8 cellular contexts compared by ENCODE assay signal in the genomic region with DNA sequence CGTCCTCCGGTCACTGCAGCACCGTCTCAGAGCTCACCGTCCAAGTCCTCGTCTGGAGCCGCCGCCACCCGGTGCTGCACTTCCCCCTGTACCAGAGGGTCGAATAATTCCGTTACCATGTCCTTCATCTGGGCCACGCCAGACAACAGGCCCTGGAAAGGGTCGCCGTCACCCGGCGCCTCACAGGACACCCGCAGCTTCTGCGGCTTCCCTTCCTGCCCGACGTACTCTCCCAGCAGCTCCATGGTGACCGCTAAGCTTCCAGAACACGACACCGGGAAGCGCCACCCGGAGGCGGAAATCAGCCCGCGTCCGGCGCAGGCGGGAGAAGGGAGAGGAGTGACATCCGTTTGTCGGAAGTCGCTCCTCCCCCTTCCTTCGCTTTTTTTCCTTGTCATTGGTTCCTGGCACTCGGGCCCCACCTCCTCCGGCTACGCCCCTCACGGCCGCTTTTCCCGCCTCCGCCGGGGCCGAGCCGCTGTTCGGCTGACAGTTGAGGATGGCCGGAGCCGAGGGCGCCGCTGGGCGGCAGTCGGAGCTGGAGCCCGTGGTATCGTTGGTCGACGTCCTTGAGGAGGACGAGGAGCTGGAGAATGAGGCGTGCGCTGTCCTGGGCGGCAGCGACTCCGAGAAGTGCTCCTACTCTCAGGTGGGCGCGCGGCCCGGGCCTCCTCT. TPM values are rescaled to one million over a fixed set of nuclear protein-coding genes. Genes with fewer than 3 reads are reported as not detected.
DNase-seq lines count a peak whose midpoint lies in the region; ATAC-seq, FAIRE-seq and TF ChIP-seq lines count a peak whose summit lies in the region.

A gene with protein sequence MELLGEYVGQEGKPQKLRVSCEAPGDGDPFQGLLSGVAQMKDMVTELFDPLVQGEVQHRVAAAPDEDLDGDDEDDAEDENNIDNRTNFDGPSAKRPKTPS (minus strand): TSS at position 273 of the 675 bp plus-strand sequence. CDS start 28 bp downstream, at position 245.
A gene with protein sequence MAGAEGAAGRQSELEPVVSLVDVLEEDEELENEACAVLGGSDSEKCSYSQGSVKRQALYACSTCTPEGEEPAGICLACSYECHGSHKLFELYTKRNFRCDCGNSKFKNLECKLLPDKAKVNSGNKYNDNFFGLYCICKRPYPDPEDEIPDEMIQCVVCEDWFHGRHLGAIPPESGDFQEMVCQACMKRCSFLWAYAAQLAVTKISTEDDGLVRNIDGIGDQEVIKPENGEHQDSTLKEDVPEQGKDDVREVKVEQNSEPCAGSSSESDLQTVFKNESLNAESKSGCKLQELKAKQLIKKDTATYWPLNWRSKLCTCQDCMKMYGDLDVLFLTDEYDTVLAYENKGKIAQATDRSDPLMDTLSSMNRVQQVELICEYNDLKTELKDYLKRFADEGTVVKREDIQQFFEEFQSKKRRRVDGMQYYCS (plus strand): TSS at position 464 of the 675 bp plus-strand sequence. CDS start 36 bp downstream, at position 500.

- peak; percentile 11; the same call in 1 of the 2 replicates for TF ChIP-seq RAD21 in HepG2 (CRISPR knock-in tag; IDR thresholded peaks at IDR 0.05)

- H3K27ac Mint-ChIP-seq in CD4-positive, CD25-positive, alpha-beta regulatory T cell = peak within 1 kb of the TSS; percentile 83 to 95 (median 94)

- H3K36me3 Mint-ChIP-seq in CD4-positive, CD25-positive, alpha-beta regulatory T cell = peaks cover 6% of the 10 kb centered on the region

- peak within 1 kb of the TSS; percentile 85 for H3K9ac ChIP-seq in HepG2 (ENCODE audit: insufficient read depth, low read depth, low read length)

- intact Hi-C loops in HepG2 (cut with micrococcal nuclease; ENCODE audit: unreplicated experiment) = loop anchor here (2.0 to 5.0 kb wide), 3 partner anchors 22 to 125 kb away; a partner anchor contains a TSS

- peak; percentile 74 for TF ChIP-seq CTCF in HepG2 (CRISPR knock-in tag; IDR thresholded peaks at IDR 0.05)

- H3K4me3 Mint-ChIP-seq in CD4-positive, CD25-positive, alpha-beta regulatory T cell = peak within 1 kb of the TSS; percentile 94 to 99 (median 96)

- 0 out of 4 replicates have a peak, but pooled peaks of 1 of the 2 experiments have one; percentile 17 for TF ChIP-seq EP300 in HepG2 (IDR thresholded peaks at IDR 0.05; ENCODE audit: low read depth in 2 of 2, low read length in 2 of 2)
- no peak for TF ChIP-seq EP300 in HepG2 (CRISPR knock-in tag; IDR thresholded peaks at IDR 0.05; ENCODE audit: borderline replicate concordance)

- ATAC-seq in CD4-positive, CD25-positive, alpha-beta regulatory T cell (ENCODE audit: low read depth in 2 of 2) = peak; percentile 95 to 96
- ATAC-seq in GM19395 (IDR thresholded peaks at IDR 0.05; ENCODE audit: unreplicated experiment) = peak; percentile 83
- peak; percentile 74 for ATAC-seq in HG03565 (IDR thresholded peaks at IDR 0.05; ENCODE audit: unreplicated experiment)
- peak; percentile 96 for ATAC-seq in HepG2

- no peaks in the 10 kb centered on the region for H3K27me3 Mint-ChIP-seq in CD4-positive, CD25-positive, alpha-beta regulatory T cell

- TF ChIP-seq POLR2A in HepG2 (IDR thresholded peaks at IDR 0.05; ENCODE audit: insufficient read depth in 1 of 2, low read depth in 2 of 2, low read length in 2 of 2) = peak; percentile 76 to 82

- DNase-seq in CD4-positive, CD25-positive, alpha-beta regulatory T cell = peak; percentile 85 to 94 (median 89)
- DNase-seq in NCI-H774 (lab: John Stamatoyannopoulos, UW) (peak; percentile 98), dermis blood vessel endothelial cell (peak; percentile 96), HepG2 (ENCODE audit: low spot score) (peak; percentile 96)
- peak; percentile 79 to 80 for DNase-seq in activated CD4-positive, alpha-beta T cell treated with anti-CD3 and anti-CD28 coated beads, Interleukin-2, amount 50 U/mL, for 4 hours
- peak; percentile 85 for DNase-seq in stimulated activated CD4-positive, alpha-beta T cell treated with anti-CD3 and anti-CD28 coated beads, Interleukin-4, amount 100 ng/mL, for 1 hour

- peak; percentile 81 for FAIRE-seq in HepG2 (lab: Jason Lieb, UNC)

- peaks cover 41% of the 10 kb centered on the region for H3K4me1 ChIP-seq in CD4-positive, CD25-positive, alpha-beta regulatory T cell (ENCODE audit: control insufficient read depth, insufficient read depth, low read length, poor library complexity, severe bottlenecking)
- peaks cover 29% of the 10 kb centered on the region for H3K4me1 ChIP-seq in HepG2 (ENCODE audit: insufficient read depth, low read length)

- no peaks in the 10 kb centered on the region for H3K9me3 Mint-ChIP-seq in CD4-positive, CD25-positive, alpha-beta regulatory T cell

- POLR2A ChIA-PET in HepG2 (lab: Yijun Ruan, JAX) = interaction anchor here (0.7 to 2.7 kb wide), 7 partner anchors 12 to 244 kb away, joined by 3 to 26 read pairs (median 3); a partner anchor contains a TSS

- no peaks in the 10 kb centered on the region for H4K20me1 ChIP-seq in HepG2 (ENCODE audit: insufficient read depth, low read length)

- under 1% methylated on average over 27 of the region's 65 CpGs for WGBS in HepG2 (ENCODE audit: low lambda C conversion rate)

- H3K27me3 ChIP-seq in CD4-positive, CD25-positive, alpha-beta regulatory T cell (ENCODE audit: control insufficient read depth, insufficient read depth, low read length) = no peaks in the 10 kb centered on the region
- H3K27me3 ChIP-seq in HepG2 (ENCODE audit: control insufficient read depth in 1 of 2, insufficient read depth in 2 of 2, low read length in 2 of 2) = no peaks in the 10 kb centered on the region; a peak in 1 of 5 replicates

- no peaks in the 10 kb centered on the region for H3K9me3 ChIP-seq in CD4-positive, CD25-positive, alpha-beta regulatory T cell (ENCODE audit: control insufficient read depth in 2 of 2, low read length in 2 of 2)
- no peaks in the 10 kb centered on the region for H3K9me3 ChIP-seq in HepG2 (ENCODE audit: low read length)

- peak within 1 kb of the TSS; percentile 88 for H3K4me3 ChIP-seq in CD4-positive, CD25-positive, alpha-beta regulatory T cell (ENCODE audit: low read depth, low read length)
- peak within 1 kb of the TSS; percentile 77 to 98 (median 92) for H3K4me3 ChIP-seq in HepG2 (replicated peaks in 1 of 3; ENCODE audit: insufficient read depth in 1 of 3, low read depth in 2 of 3, low read length in 3 of 3)

- H3K36me3 ChIP-seq in CD4-positive, CD25-positive, alpha-beta regulatory T cell (ENCODE audit: control insufficient read depth, insufficient read depth, low read length) = peaks cover 9% of the 10 kb centered on the region
- peaks cover under 1 to 1% of the 10 kb centered on the region in 2 experiments; a peak in 2 of 5 replicates for H3K36me3 ChIP-seq in HepG2 (replicated peaks in 1 of 2; ENCODE audit: control insufficient read depth in 1 of 2, insufficient read depth in 2 of 2, low read length in 2 of 2)

- in situ Hi-C loops in HepG2 (cut with HindIII; ENCODE audit: extremely low pct_ligation_motif_present, low pct_unique_long_range_greater_than_20kb) = no loop called here

- no TSS peak for BruUV-seq in HepG2 (replicated peaks; lab: Mats Ljungman, UMichigan)

- CTCF ChIA-PET in HepG2 (lab: Yijun Ruan, JAX; ENCODE audit: low intra/inter-chr PET ratio, low total read pairs) = interaction anchor here (1.1 to 1.8 kb wide), 2 partner anchors 94 to 336 kb away, joined by 3 to 6 read pairs; no protein-coding TSS in a partner anchor

- H3K4me1 Mint-ChIP-seq in CD4-positive, CD25-positive, alpha-beta regulatory T cell = peaks cover 30 to 62% (median 46%) of the 10 kb centered on the region in 4 donors

- peaks cover 20% of the 10 kb centered on the region for H3K79me2 ChIP-seq in HepG2 (ENCODE audit: insufficient read depth, low read length)

- H3K4me2 ChIP-seq in HepG2 (ENCODE audit: low read depth, low read length) = peak within 1 kb of the TSS; percentile 88

- H2AFZ ChIP-seq in HepG2 (ENCODE audit: low read length) = peak within 1 kb of the TSS; percentile 81

- peak within 1 kb of the TSS; percentile 82 for H3K27ac ChIP-seq in CD4-positive, CD25-positive, alpha-beta regulatory T cell (ENCODE audit: insufficient read depth, low read length, poor library complexity, severe bottlenecking)
- H3K27ac ChIP-seq in HepG2 (ENCODE audit: extremely low read length, insufficient read depth, low read length) = peak within 1 kb of the TSS; percentile 87

RNA-seq across cellular contexts. Expression of the first gene that starts in this region (rescaled TPM):
- total RNA-seq in CD4-positive, CD25-positive, alpha-beta regulatory T cell = 7.1 TPM
- 10 to 100 TPM; 25.4 to 31.0 (median 30.4) TPM for polyA plus RNA-seq in CD4-positive, CD25-positive, alpha-beta regulatory T cell
- total RNA-seq in dermis blood vessel endothelial cell (14.4 and 15.3 TPM in 2 replicates), HepG2 (2016; rRNA removed; fragmentation: Illumina TruSeq; extraction: Trizol) (28.0 and 45.9 TPM in 2 replicates)
- 10.0 and 10.6 TPM in 2 replicates for total RNA-seq in HepG2 (2016; cell fraction: cytosol; rRNA removed; fragmentation: Illumina TruSeq; extraction: Trizol; ENCODE audit: low read depth)
- 31.3 and 51.3 TPM in 2 replicates for total RNA-seq in HepG2 (2016; cell fraction: insoluble cytoplasmic fraction; rRNA removed; fragmentation: Illumina TruSeq; extraction: Trizol)
- total RNA-seq in HepG2 (2016; cell fraction: membrane; rRNA removed; fragmentation: Illumina TruSeq; extraction: Trizol) = 19.3 and 22.3 TPM in 2 replicates
- total RNA-seq in HepG2 (2016; cell fraction: nucleus; rRNA removed; fragmentation: Illumina TruSeq; extraction: Trizol) = 10.7 and 11.5 TPM in 2 replicates
- 8.9 and 11.9 TPM in 2 replicates for polyA plus RNA-seq in HepG2 (2011; rRNA removed)
- 6.4 and 8.8 TPM in 2 replicates for polyA plus RNA-seq in HepG2 (2011; cell fraction: cytosol; rRNA removed)
- 1.5 and 2.1 TPM in 2 replicates for polyA plus RNA-seq in HepG2 (2011; cell fraction: nucleus; rRNA removed)
- 12.2 and 13.2 TPM in 2 replicates for polyA plus RNA-seq in HepG2 (2012)
- 10.7 and 11.1 TPM in 2 replicates for polyA plus RNA-seq in HepG2 (2016; cell fraction: cytosol; fragmentation: Illumina TruSeq; extraction: Trizol; ENCODE audit: low read depth)
- 47.3 and 54.8 TPM in 2 replicates for polyA plus RNA-seq in HepG2 (2016; cell fraction: insoluble cytoplasmic fraction; fragmentation: Illumina TruSeq; extraction: Trizol; ENCODE audit: low read depth)
- 19.2 and 21.7 TPM in 2 replicates for polyA plus RNA-seq in HepG2 (2016; cell fraction: membrane; fragmentation: Illumina TruSeq; extraction: Trizol; ENCODE audit: low read depth)
- 15.8 and 18.4 TPM in 2 replicates for polyA plus RNA-seq in HepG2 (2016; cell fraction: nucleus; fragmentation: Illumina TruSeq; extraction: Trizol; ENCODE audit: insufficient read depth, low read depth)
- 2.3 and 3.7 TPM in 2 replicates for polyA minus RNA-seq in HepG2 (2011; rRNA and poly(A)+ RNA removed; ENCODE audit: low replicate concordance)
- 2.7 and 4.6 TPM in 2 replicates for polyA minus RNA-seq in HepG2 (2011; cell fraction: cytosol; rRNA and poly(A)+ RNA removed)
- 2.3 and 2.4 TPM in 2 replicates for polyA minus RNA-seq in HepG2 (2011; cell fraction: nucleus; rRNA and poly(A)+ RNA removed)

RNA-seq across cellular contexts. Expression of the second gene that starts in this region (rescaled TPM):
- 13.2 TPM for total RNA-seq in CD4-positive, CD25-positive, alpha-beta regulatory T cell
- polyA plus RNA-seq in CD4-positive, CD25-positive, alpha-beta regulatory T cell = 10 to 100 TPM; 36.2 to 45.4 (median 38.2) TPM
- total RNA-seq in dermis blood vessel endothelial cell (35.6 and 43.9 TPM in 2 replicates), HepG2 (2016; rRNA removed; fragmentation: Illumina TruSeq; extraction: Trizol) (19.7 and 35.5 TPM in 2 replicates)
- 2.1 and 2.3 TPM in 2 replicates for total RNA-seq in HepG2 (2016; cell fraction: cytosol; rRNA removed; fragmentation: Illumina TruSeq; extraction: Trizol; ENCODE audit: low read depth)
- 20.8 and 37.3 TPM in 2 replicates for total RNA-seq in HepG2 (2016; cell fraction: insoluble cytoplasmic fraction; rRNA removed; fragmentation: Illumina TruSeq; extraction: Trizol)
- total RNA-seq in HepG2 (2016; cell fraction: membrane; rRNA removed; fragmentation: Illumina TruSeq; extraction: Trizol) = 9.5 and 11.1 TPM in 2 replicates
- total RNA-seq in HepG2 (2016; cell fraction: nucleus; rRNA removed; fragmentation: Illumina TruSeq; extraction: Trizol) = 10.5 and 10.7 TPM in 2 replicates
- polyA plus RNA-seq in HepG2 (2011; rRNA removed) = 8.5 and 11.0 TPM in 2 replicates
- 6.5 and 8.1 TPM in 2 replicates for polyA plus RNA-seq in HepG2 (2011; cell fraction: cytosol; rRNA removed)
- 6.4 and 6.8 TPM in 2 replicates for polyA plus RNA-seq in HepG2 (2011; cell fraction: nucleus; rRNA removed)
- polyA plus RNA-seq in HepG2 (2012) = 6.1 and 10.7 TPM in 2 replicates
- polyA plus RNA-seq in HepG2 (2016; cell fraction: cytosol; fragmentation: Illumina TruSeq; extraction: Trizol; ENCODE audit: low read depth) = 1.8 and 2.0 TPM in 2 replicates
- 34.6 and 35.6 TPM in 2 replicates for polyA plus RNA-seq in HepG2 (2016; cell fraction: insoluble cytoplasmic fraction; fragmentation: Illumina TruSeq; extraction: Trizol; ENCODE audit: low read depth)
- polyA plus RNA-seq in HepG2 (2016; cell fraction: membrane; fragmentation: Illumina TruSeq; extraction: Trizol; ENCODE audit: low read depth) = 5.7 and 6.7 TPM in 2 replicates
- 15.4 and 15.7 TPM in 2 replicates for polyA plus RNA-seq in HepG2 (2016; cell fraction: nucleus; fragmentation: Illumina TruSeq; extraction: Trizol; ENCODE audit: insufficient read depth, low read depth)
- 6.6 and 21.0 TPM in 2 replicates for polyA minus RNA-seq in HepG2 (2011; rRNA and poly(A)+ RNA removed; ENCODE audit: low replicate concordance)
- polyA minus RNA-seq in HepG2 (2011; cell fraction: cytosol; rRNA and poly(A)+ RNA removed) = 6.9 and 11.5 TPM in 2 replicates
- 7.5 and 8.0 TPM in 2 replicates for polyA minus RNA-seq in HepG2 (2011; cell fraction: nucleus; rRNA and poly(A)+ RNA removed)

Comparison
In these comparisons a context has a peak if more than half of its experiments do, and no peak if none do; other contexts are left out.
1. Peak in every context shown above with its lines: DNase-seq, ATAC-seq, H3K4me3 ChIP-seq and H3K27ac ChIP-seq.